In genomic region chr2:149020432-149020851, GRCh38 we compare ENCODE assay signal across 10 cellular contexts. TPM values are rescaled to one million over a fixed set of nuclear protein-coding genes. Genes with fewer than 3 reads are reported as not detected.
DNase-seq lines count a peak whose midpoint lies in the region; ATAC-seq and TF ChIP-seq lines count a peak whose summit lies in the region.
"Had no signal": no experiment of that assay in that cellular context is flagged by ENCODE, and none has a peak within 500 bp of the region (broad histone marks: within the 10 kb centered on the region; RNA-seq: fewer than 3 reads in every experiment).

No MANE protein-coding gene starts in this region.

- no peaks in the 10 kb centered on the region for H3K9me3 ChIP-seq in colonic mucosa

- H3K9ac ChIP-seq in colonic mucosa (ENCODE audit: low read depth in 2 of 2, low read length in 2 of 2), result no peak overlapping the region

- peak; percentile 70 for DNase-seq in colonic mucosa
- DNase-seq in activated CD4-positive, alpha-beta T cell treated with anti-CD3 and anti-CD28 coated beads, Interleukin-2, amount 10 ng/mL, durations not matched to agents 24 days and 14 days, result no peak
- DNase-seq in stimulated activated CD4-positive, alpha-beta T cell treated with anti-CD3 and anti-CD28 coated beads, Interleukin-4, amount 100 ng/mL, for 4 hours, result no peak
- DNase-seq in GM10266 (ENCODE audit: extremely low spot score), result no peak
- DNase-seq in stimulated activated effector memory CD8-positive, alpha-beta T cell treated with anti-CD3 and anti-CD28 coated beads, Interleukin-12 subunit alpha, Interleukin-12 subunit beta, amount 100 ng/mL, for 72 hours (ENCODE audit: low spot score in 2 of 2), result no peak
- DNase-seq: glutamatergic neuron had no signal

- no peaks in the 10 kb centered on the region for H3K36me3 Mint-ChIP-seq in activated CD4-positive, alpha-beta T cell treated with anti-CD3 and anti-CD28 coated beads, Interleukin-2, amount 10 ng/mL, durations not matched to agents 24 days and 14 days (ENCODE audit: low read depth)
- peaks cover 24% of the 10 kb centered on the region for H3K36me3 Mint-ChIP-seq in stimulated activated effector memory CD8-positive, alpha-beta T cell treated with anti-CD3 and anti-CD28 coated beads, Interleukin-12 subunit alpha, Interleukin-12 subunit beta, amount 100 ng/mL, for 72 hours

- no peaks in the 10 kb centered on the region for H3K36me3 ChIP-seq in colonic mucosa

- no peak overlapping the region for H3K4me3 ChIP-seq in colonic mucosa

- no peaks in the 10 kb centered on the region for H3K4me1 ChIP-seq in colonic mucosa

- H3K27me3 ChIP-seq in colonic mucosa, result no peaks in the 10 kb centered on the region

- H3K27me3 Mint-ChIP-seq in activated CD4-positive, alpha-beta T cell treated with anti-CD3 and anti-CD28 coated beads, Interleukin-2, amount 10 ng/mL, durations not matched to agents 24 days and 14 days, result no peaks in the 10 kb centered on the region

- ATAC-seq in GM18505 (IDR thresholded peaks at IDR 0.05; ENCODE audit: unreplicated experiment), result peak; percentile 31
- ATAC-seq in GM21529 (IDR thresholded peaks at IDR 0.05; ENCODE audit: unreplicated experiment), result peak; percentile 43
- peak; percentile 39 for ATAC-seq in HG03457 (IDR thresholded peaks at IDR 0.05; ENCODE audit: unreplicated experiment)
- ATAC-seq in stimulated activated effector memory CD8-positive, alpha-beta T cell treated with anti-CD3 and anti-CD28 coated beads, Interleukin-12 subunit alpha, Interleukin-12 subunit beta, amount 100 ng/mL, for 72 hours, result no peak

- TF ChIP-seq POLR2A in GM18505 (IDR thresholded peaks at IDR 0.05; ENCODE audit: borderline replicate concordance, extremely low read depth, insufficient read depth, insufficient read length), result peak; percentile 47

- intact Hi-C loops in colonic mucosa (cut with DNase I), result no loop called here
- intact Hi-C loops in activated CD4-positive, alpha-beta T cell treated with anti-CD3 and anti-CD28 coated beads, Interleukin-2, amount 10 ng/mL, durations not matched to agents 24 days and 14 days (cut with micrococcal nuclease), result no loop called here

- no peak overlapping the region for H3K4me3 Mint-ChIP-seq in activated CD4-positive, alpha-beta T cell treated with anti-CD3 and anti-CD28 coated beads, Interleukin-2, amount 10 ng/mL, durations not matched to agents 24 days and 14 days
- no peak overlapping the region for H3K4me3 Mint-ChIP-seq in stimulated activated effector memory CD8-positive, alpha-beta T cell treated with anti-CD3 and anti-CD28 coated beads, Interleukin-12 subunit alpha, Interleukin-12 subunit beta, amount 100 ng/mL, for 72 hours

- H3K9me3 Mint-ChIP-seq in activated CD4-positive, alpha-beta T cell treated with anti-CD3 and anti-CD28 coated beads, Interleukin-2, amount 10 ng/mL, durations not matched to agents 24 days and 14 days, result no peaks in the 10 kb centered on the region
- H3K9me3 Mint-ChIP-seq in stimulated activated effector memory CD8-positive, alpha-beta T cell treated with anti-CD3 and anti-CD28 coated beads, Interleukin-12 subunit alpha, Interleukin-12 subunit beta, amount 100 ng/mL, for 72 hours, result no peaks in the 10 kb centered on the region

- no peak overlapping the region for H3K27ac Mint-ChIP-seq in activated CD4-positive, alpha-beta T cell treated with anti-CD3 and anti-CD28 coated beads, Interleukin-2, amount 10 ng/mL, durations not matched to agents 24 days and 14 days
- H3K27ac Mint-ChIP-seq in stimulated activated effector memory CD8-positive, alpha-beta T cell treated with anti-CD3 and anti-CD28 coated beads, Interleukin-12 subunit alpha, Interleukin-12 subunit beta, amount 100 ng/mL, for 72 hours, result no peak overlapping the region

- H3K27ac ChIP-seq in colonic mucosa, result peak overlapping the region; percentile 10

- TF ChIP-seq CTCF in colonic mucosa (IDR thresholded peaks at IDR 0.05) (no peak), GM10266 (IDR thresholded peaks at IDR 0.05; ENCODE audit: control insufficient read depth, insufficient read depth, low read depth, missing control alignments) (no peak)

- H3K4me1 Mint-ChIP-seq in activated CD4-positive, alpha-beta T cell treated with anti-CD3 and anti-CD28 coated beads, Interleukin-2, amount 10 ng/mL, durations not matched to agents 24 days and 14 days, result peaks cover 6% of the 10 kb centered on the region
- peaks cover 11% of the 10 kb centered on the region for H3K4me1 Mint-ChIP-seq in stimulated activated effector memory CD8-positive, alpha-beta T cell treated with anti-CD3 and anti-CD28 coated beads, Interleukin-12 subunit alpha, Interleukin-12 subunit beta, amount 100 ng/mL, for 72 hours

RNA-seq across cellular contexts. Expression of gene LYPD6B, which starts 18.1 kb away (rescaled TPM):
- 1 to 10 TPM; 2.6 to 3.4 TPM for total RNA-seq in colonic mucosa
- not detected in 2 replicates for total RNA-seq in activated CD4-positive, alpha-beta T cell treated with anti-CD3 and anti-CD28 coated beads, Interleukin-2, amount 10 ng/mL, durations not matched to agents 24 days and 14 days
- total RNA-seq: posterior vena cava had no signal
